Comparison of ENCODE assay signal across 12 cellular contexts in the genomic region with DNA sequence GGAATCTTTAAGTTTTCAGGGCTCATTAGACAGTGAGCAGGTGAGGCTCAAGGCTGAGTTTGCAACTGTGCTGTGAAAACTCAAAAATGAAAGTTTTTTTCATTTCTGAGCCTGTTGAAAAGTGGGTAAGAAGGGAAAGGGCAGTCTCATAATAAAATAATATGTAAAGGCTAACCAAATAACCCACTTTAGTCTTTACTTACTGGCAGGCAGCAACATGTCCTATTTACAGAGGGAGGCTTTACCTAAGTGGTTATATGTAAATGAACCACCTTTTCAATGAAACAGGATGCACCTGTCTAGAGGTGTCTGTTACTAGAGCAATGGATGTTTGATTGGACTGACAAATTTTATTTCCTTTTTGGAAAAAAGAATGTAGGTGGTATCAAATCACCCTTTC.
A peak's percentile ranks its signal among the peaks of the same experiment; 100 is the strongest.
DNase-seq lines count a peak whose midpoint lies in the region; ATAC-seq, FAIRE-seq and TF ChIP-seq lines count a peak whose summit lies in the region.
"Had no signal": no experiment of that assay in that cellular context is flagged by ENCODE, and none has a peak within 500 bp of the region (broad histone marks: within the 10 kb centered on the region; RNA-seq: fewer than 3 reads in every experiment).

No MANE protein-coding gene starts in this region.

- DNase-seq in GM18507 (ENCODE audit: extremely low spot score, insufficient read length, low read depth): no peak
- peak; percentile 100 for DNase-seq in NCI-H146 treated with DMSO at 0.1 percent for 48 hours (lab: John Stamatoyannopoulos, UW; ENCODE audit: unreplicated experiment)
- DNase-seq in NCI-H748 (lab: John Stamatoyannopoulos, UW; ENCODE audit: unreplicated experiment): peak; percentile 94
- DNase-seq in naive B cell: no peak
- no peak for DNase-seq in activated T-helper 1 cell treated with anti-CD3 and anti-CD28 coated beads, Interleukin-12 subunit alpha, Interleukin-12 subunit beta, Interleukin-2, Interleukin-4 antibody, amounts not matched to agents 30 ng/mL and 10 ng/mL and 1 ng/mL, durations not matched to agents 14 hours and 24 hours and 36 hours (ENCODE audit: low spot score)
- DNase-seq in chondrocyte (ENCODE audit: low spot score): no peak
- DNase-seq: activated effector memory CD4-positive, alpha-beta T cell treated with anti-CD3 and anti-CD28 coated beads, Interleukin-2, amount 50 U/mL, for 16 hours; natural killer cell; NCI-H1694; PC-3; SK-N-SH had no signal

- peak overlapping the region in 3 of 6 donors; percentile 1 to 54 (median 9) for H3K27ac Mint-ChIP-seq in naive B cell
- H3K27ac Mint-ChIP-seq in activated T-helper 1 cell treated with anti-CD3 and anti-CD28 coated beads, Interleukin-12 subunit alpha, Interleukin-12 subunit beta, Interleukin-2, Interleukin-4 antibody, amounts not matched to agents 30 ng/mL and 10 ng/mL and 1 ng/mL, durations not matched to agents 14 hours and 24 hours and 36 hours: no peak overlapping the region
- H3K27ac Mint-ChIP-seq in chondrocyte (ENCODE audit: unreplicated experiment): no peak overlapping the region
- H3K27ac Mint-ChIP-seq: natural killer cell had no signal

- H3K9me3 Mint-ChIP-seq in naive B cell (peaks cover 0 to 3% (median 0%) of the 10 kb centered on the region in 7 donors), chondrocyte (ENCODE audit: low read depth) (no peaks in the 10 kb centered on the region)
- H3K9me3 Mint-ChIP-seq in activated T-helper 1 cell treated with anti-CD3 and anti-CD28 coated beads, Interleukin-12 subunit alpha, Interleukin-12 subunit beta, Interleukin-2, Interleukin-4 antibody, amounts not matched to agents 30 ng/mL and 10 ng/mL and 1 ng/mL, durations not matched to agents 14 hours and 24 hours and 36 hours: peaks cover 3% of the 10 kb centered on the region
- H3K9me3 Mint-ChIP-seq: natural killer cell had no signal

- ATAC-seq in naive B cell (ENCODE audit: low read depth in 2 of 2) (peak; percentile 64 to 75), HG02642 (IDR thresholded peaks at IDR 0.05; ENCODE audit: poor library complexity, unreplicated experiment) (no peak)
- ATAC-seq: natural killer cell, PC-3 had no signal

- no peaks in the 10 kb centered on the region for H3K27me3 Mint-ChIP-seq in naive B cell
- no peaks in the 10 kb centered on the region for H3K27me3 Mint-ChIP-seq in activated T-helper 1 cell treated with anti-CD3 and anti-CD28 coated beads, Interleukin-12 subunit alpha, Interleukin-12 subunit beta, Interleukin-2, Interleukin-4 antibody, amounts not matched to agents 30 ng/mL and 10 ng/mL and 1 ng/mL, durations not matched to agents 14 hours and 24 hours and 36 hours (ENCODE audit: insufficient read depth)
- H3K27me3 Mint-ChIP-seq in chondrocyte (ENCODE audit: low read depth): no peaks in the 10 kb centered on the region

- peak; percentile 65 for FAIRE-seq in GM18507 (lab: Jason Lieb, UNC)

- H3K4me3 Mint-ChIP-seq in naive B cell (no peak overlapping the region), chondrocyte (ENCODE audit: unreplicated experiment) (no peak overlapping the region)
- H3K4me3 Mint-ChIP-seq in activated T-helper 1 cell treated with anti-CD3 and anti-CD28 coated beads, Interleukin-12 subunit alpha, Interleukin-12 subunit beta, Interleukin-2, Interleukin-4 antibody, amounts not matched to agents 30 ng/mL and 10 ng/mL and 1 ng/mL, durations not matched to agents 14 hours and 24 hours and 36 hours: no peak overlapping the region
- H3K4me3 Mint-ChIP-seq: natural killer cell had no signal

- H3K4me1 Mint-ChIP-seq in naive B cell (peaks cover 57 to 64% (median 61%) of the 10 kb centered on the region in 3 donors), chondrocyte (ENCODE audit: low read depth) (peaks cover 10% of the 10 kb centered on the region)
- peaks cover 88% of the 10 kb centered on the region for H3K4me1 Mint-ChIP-seq in activated T-helper 1 cell treated with anti-CD3 and anti-CD28 coated beads, Interleukin-12 subunit alpha, Interleukin-12 subunit beta, Interleukin-2, Interleukin-4 antibody, amounts not matched to agents 30 ng/mL and 10 ng/mL and 1 ng/mL, durations not matched to agents 14 hours and 24 hours and 36 hours (ENCODE audit: low read depth)

- intact Hi-C loops in activated T-helper 1 cell treated with anti-CD3 and anti-CD28 coated beads, Interleukin-12 subunit alpha, Interleukin-12 subunit beta, Interleukin-2, Interleukin-4 antibody, amounts not matched to agents 30 ng/mL and 10 ng/mL and 1 ng/mL, durations not matched to agents 14 hours and 24 hours and 36 hours (cut with micrococcal nuclease): no loop called here

- H3K36me3 Mint-ChIP-seq in naive B cell (peaks cover 7 to 10% of the 10 kb centered on the region in 2 donors), chondrocyte (ENCODE audit: low read depth) (peaks cover 8% of the 10 kb centered on the region)
- H3K36me3 Mint-ChIP-seq in activated T-helper 1 cell treated with anti-CD3 and anti-CD28 coated beads, Interleukin-12 subunit alpha, Interleukin-12 subunit beta, Interleukin-2, Interleukin-4 antibody, amounts not matched to agents 30 ng/mL and 10 ng/mL and 1 ng/mL, durations not matched to agents 14 hours and 24 hours and 36 hours (ENCODE audit: low read depth): peaks cover 63% of the 10 kb centered on the region
- H3K36me3 Mint-ChIP-seq: natural killer cell had no signal

- no peak for TF ChIP-seq CTCF in chondrocyte (IDR thresholded peaks at IDR 0.05)

Comparison
In these comparisons a context has a peak if more than half of its experiments do, and no peak if none do; other contexts are left out.
1. DNase-seq: peak in NCI-H146 treated with DMSO at 0.1 percent for 48 hours (single experiment) and NCI-H748 (single experiment); none in GM18507 (single experiment), naive B cell (single experiment), activated T-helper 1 cell treated with anti-CD3 and anti-CD28 coated beads, Interleukin-12 subunit alpha, Interleukin-12 subunit beta, Interleukin-2, Interleukin-4 antibody, amounts not matched to agents 30 ng/mL and 10 ng/mL and 1 ng/mL, durations not matched to agents 14 hours and 24 hours and 36 hours (single experiment) and chondrocyte (single experiment).